In genomic region chr3:122773856-122774535, GRCh38 we compare ENCODE assay signal across 12 cellular contexts. TPM values are rescaled to one million over a fixed set of nuclear protein-coding genes. Genes with fewer than 3 reads are reported as not detected.
DNase-seq lines count a peak whose midpoint lies in the region; ATAC-seq, FAIRE-seq and TF ChIP-seq lines count a peak whose summit lies in the region.
"Had no signal": no experiment of that assay in that cellular context is flagged by ENCODE, and none has a peak within 500 bp of the region (broad histone marks: within the 10 kb centered on the region; RNA-seq: fewer than 3 reads in every experiment).

No MANE protein-coding gene starts in this region.

- DNase-seq in GM12891 (ENCODE audit: insufficient read length, low spot score): no peak
- no peak for DNase-seq in memory B cell (ENCODE audit: low spot score in 2 of 2)
- no peak for DNase-seq in activated naive CD4-positive, alpha-beta T cell (lab: John Stamatoyannopoulos, UW)
- no peak for DNase-seq in frontal cortex (ENCODE audit: low spot score in 2 of 2)
- DNase-seq in NCI-H1417 (lab: John Stamatoyannopoulos, UW): no peak
- DNase-seq: BE2C, GDM1, RPMI8226 had no signal

- H3K27ac Mint-ChIP-seq in memory B cell: peak overlapping the region; percentile 4

- FAIRE-seq in GM12891 (lab: Jason Lieb, UNC) (peak; percentile 87), frontal cortex (lab: Jason Lieb, UNC) (no peak)

- no peaks in the 10 kb centered on the region for H3K9me3 Mint-ChIP-seq in memory B cell
- H3K9me3 Mint-ChIP-seq: neural crest cell had no signal

- no peak overlapping the region for H3K4me3 Mint-ChIP-seq in memory B cell
- H3K4me3 Mint-ChIP-seq: neural crest cell had no signal

- peak; percentile 83 for ATAC-seq in GM21447 (IDR thresholded peaks at IDR 0.05; ENCODE audit: unreplicated experiment)
- peak; percentile 71 for ATAC-seq in HG03432 (IDR thresholded peaks at IDR 0.05; ENCODE audit: unreplicated experiment)
- ATAC-seq in memory B cell (ENCODE audit: low read depth): no peak
- ATAC-seq in GM21825 (IDR thresholded peaks at IDR 0.05; ENCODE audit: unreplicated experiment): no peak

- H3K4me1 Mint-ChIP-seq in memory B cell: peaks cover 7% of the 10 kb centered on the region
- H3K4me1 Mint-ChIP-seq: neural crest cell had no signal

- no peaks in the 10 kb centered on the region for H3K27me3 Mint-ChIP-seq in memory B cell

- peaks cover 12% of the 10 kb centered on the region for H3K36me3 Mint-ChIP-seq in memory B cell

- TF ChIP-seq POLR2A in GM12891 (IDR thresholded peaks at IDR 0.05; ENCODE audit: low read depth, low read length): no peak

TF ChIP-seq in GM12891, 5 proteins besides CTCF, POLR2A, EP300 and RAD21:
- peak; percentile 26; the same call in 1 of the 2 replicates for TF ChIP-seq TAF1 (IDR thresholded peaks at IDR 0.05; ENCODE audit: low read depth, low read length)
- TF ChIP-seq POLR2AphosphoS5 (IDR thresholded peaks at IDR 0.05; ENCODE audit: low read depth, low read length): no peak
- TF ChIP-seq SPI1 (IDR thresholded peaks at IDR 0.05; ENCODE audit: low read depth, low read length): peak; percentile 83

RNA-seq across cellular contexts. Expression of gene HSPBAP1, which starts 19.6 kb away (rescaled TPM):
- 3.7 TPM for polyA plus RNA-seq in GM12891 (2012; ENCODE audit: low read depth, missing spikeins)
- 9.4 TPM for total RNA-seq in frontal cortex

RNA-seq across cellular contexts. Expression of gene SLC49A4, which starts 20.9 kb away (rescaled TPM):
- polyA plus RNA-seq in GM12891 (2012; ENCODE audit: low read depth, missing spikeins): 0.37 TPM
- total RNA-seq in frontal cortex: 20.0 TPM

Comparison
In these comparisons a context has a peak if more than half of its experiments do, and no peak if none do; other contexts are left out.
1. ATAC-seq: peak in GM21447 (single experiment) and HG03432 (single experiment); none in memory B cell (single experiment) and GM21825 (single experiment).